14 cellular contexts compared by ENCODE assay signal in the genomic region with DNA sequence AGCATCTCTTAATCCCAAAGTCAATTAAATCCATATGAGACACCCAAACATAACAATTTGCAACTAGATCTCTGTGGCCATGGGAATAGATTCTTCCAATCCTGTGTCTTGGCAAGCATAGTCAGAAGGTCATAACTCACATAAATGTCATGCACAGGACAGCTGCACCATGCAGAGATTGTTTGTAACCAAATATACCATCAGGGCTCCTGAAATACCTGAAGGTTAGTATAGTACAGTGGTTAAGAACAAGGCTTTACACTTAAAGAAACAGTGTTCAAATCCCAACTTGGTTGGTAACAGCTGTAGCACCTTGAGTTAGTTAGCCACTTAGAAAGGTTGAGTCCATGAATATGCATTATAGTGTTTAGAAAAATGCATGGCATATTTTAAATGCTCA.
DNase-seq lines count a peak whose midpoint lies in the region; ATAC-seq and TF ChIP-seq lines count a peak whose summit lies in the region.
"Had no signal": no experiment of that assay in that cellular context is flagged by ENCODE, and none has a peak within 500 bp of the region (broad histone marks: within the 10 kb centered on the region; RNA-seq: fewer than 3 reads in every experiment).

No MANE protein-coding gene starts in this region.

- ATAC-seq in GM19035 (IDR thresholded peaks at IDR 0.05; ENCODE audit: unreplicated experiment): no peak
- ATAC-seq: T-helper 17 cell, WTC11 had no signal

- no peaks in the 10 kb centered on the region; the same call in 1 of the 2 replicates for H3K27me3 Mint-ChIP-seq in HFFc6 (ENCODE audit: insufficient read depth)

- H3K36me3 Mint-ChIP-seq in HFFc6 (ENCODE audit: low read depth): no peaks in the 10 kb centered on the region
- H3K36me3 Mint-ChIP-seq: naive B cell, WTC11 had no signal

- intact Hi-C loops in posterior cingulate gyrus (cut with DNase I): no loop called here

- H3K4me3 Mint-ChIP-seq in HFFc6: no peak overlapping the region
- H3K4me3 Mint-ChIP-seq: B cell, naive B cell, T-helper 17 cell, WTC11 had no signal

- DNase-seq in COLO829 (ENCODE audit: low spot score) (peak; percentile 33), HFFc6 (peak; percentile 13), amniotic epithelial cell (ENCODE audit: low read depth) (peak; percentile 12), iPS-NIHi11 (ENCODE audit: low spot score) (peak; percentile 30), posterior cingulate gyrus (no peak), globus pallidus (ENCODE audit: low spot score) (no peak)
- no peak for DNase-seq in activated CD8-positive, alpha-beta memory T cell treated with anti-CD3 and anti-CD28 coated beads, Interleukin-2, amount 50 U/mL, for 4 hours
- DNase-seq: aorta, naive B cell, NCI-H1930, T-helper 17 cell had no signal

- H3K4me1 Mint-ChIP-seq in HFFc6 (ENCODE audit: low read depth): peaks cover 19% of the 10 kb centered on the region
- H3K4me1 Mint-ChIP-seq: B cell, naive B cell, T-helper 17 cell had no signal

- H3K9me3 Mint-ChIP-seq in HFFc6: no peaks in the 10 kb centered on the region
- H3K9me3 Mint-ChIP-seq: naive B cell, WTC11 had no signal

- TF ChIP-seq CTCF in HFFc6 (IDR thresholded peaks at IDR 0.05): no peak

- H3K27ac Mint-ChIP-seq in HFFc6: no peak overlapping the region
- H3K27ac Mint-ChIP-seq: B cell, naive B cell, T-helper 17 cell, WTC11 had no signal

Comparison
In these comparisons a context has a peak if more than half of its experiments do, and no peak if none do; other contexts are left out.
1. DNase-seq: peak in COLO829 (single experiment), HFFc6 (single experiment), amniotic epithelial cell (single experiment) and iPS-NIHi11 (single experiment); none in activated CD8-positive, alpha-beta memory T cell treated with anti-CD3 and anti-CD28 coated beads, Interleukin-2, amount 50 U/mL, for 4 hours (single experiment), posterior cingulate gyrus (0 of 10) and globus pallidus (single experiment).